ENCODE assay signal across 27 cellular contexts in the genomic region with DNA sequence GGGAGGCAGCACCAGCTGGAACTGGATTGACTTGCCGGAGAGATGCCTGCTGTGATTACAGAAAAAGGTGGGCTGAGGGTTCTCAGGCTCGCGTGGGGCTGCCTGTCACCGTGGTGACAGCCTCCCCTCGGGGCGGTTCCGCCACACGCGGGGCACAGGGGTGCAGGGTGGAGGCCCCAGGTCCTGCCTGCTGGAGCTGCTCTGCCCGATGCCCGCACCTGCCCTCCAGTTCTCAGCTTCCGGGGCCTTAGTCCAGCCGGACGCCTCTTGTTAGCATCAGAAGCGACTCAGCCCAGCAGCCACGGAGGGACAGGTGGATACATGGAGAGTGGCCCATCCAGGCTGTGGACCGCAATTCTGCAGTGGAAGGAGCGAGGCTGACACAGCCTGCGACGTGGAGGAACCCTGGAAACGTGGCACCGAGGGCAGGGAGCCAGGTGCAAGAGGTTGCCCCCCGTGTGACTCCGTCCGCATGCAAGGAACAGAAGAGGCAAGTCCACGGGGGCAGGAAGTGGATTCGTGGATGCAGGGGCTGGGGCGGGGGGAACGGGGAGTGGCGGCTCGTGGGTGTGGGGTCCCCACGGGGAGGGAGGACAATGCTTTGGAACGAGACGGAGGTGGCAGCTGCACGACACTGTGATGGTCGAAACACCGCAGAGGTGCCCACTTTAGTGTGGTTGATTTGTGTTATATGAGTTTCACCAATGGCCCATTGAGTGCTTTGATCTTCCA.
"Had no signal": no experiment of that assay in that cellular context is flagged by ENCODE, and none has a peak within 500 bp of the region (broad histone marks: within the 10 kb centered on the region; RNA-seq: fewer than 3 reads in every experiment).

No MANE protein-coding gene starts in this region.

- DNase-seq: activated B cell treated with CpG ODN at 0.5 μM for 24 hours; activated CD4-positive, alpha-beta memory T cell treated with anti-CD3 and anti-CD28 coated beads for 36 hours; activated CD4-positive, alpha-beta T cell treated with anti-CD3 and anti-CD28 coated beads for 1 hour; activated CD4-positive, alpha-beta T cell treated with anti-CD3 and anti-CD28 coated beads, Interleukin-2, amount 10 ng/mL, durations not matched to agents 24 days and 14 days; activated CD8-positive, alpha-beta memory T cell treated with anti-CD3 and anti-CD28 coated beads for 24 hours; activated gamma-delta T cell; activated naive CD4-positive, alpha-beta T cell treated with anti-CD3 and anti-CD28 coated beads for 36 hours; activated T-cell treated with anti-CD3 and anti-CD28 coated beads for 4 hours; activated T-cell treated with anti-CD3 and anti-CD28 coated beads, Interleukin-2, amount 50 U/mL, for 48 hours; cerebellar nuclear complex; NCI-H1105 treated with DMSO at 0.1 percent for 48 hours; NCI-H1436 treated with DMSO at 0.1 percent for 48 hours; NCI-H187; NCI-H2081; NCI-H2227 treated with DMSO at 0.1 percent for 48 hours; NCI-H446 treated with DMSO at 0.1 percent for 48 hours; NCI-H524 treated with DMSO at 0.1 percent for 48 hours; NCI-H748 treated with DMSO at 0.1 percent for 48 hours; OCI-M1; RPMI8226; SHP77 treated with DMSO at 0.1 percent for 48 hours; T-helper 17 cell; T-helper 9 cell had no signal

- H3K27me3 Mint-ChIP-seq: activated CD4-positive, alpha-beta T cell treated with anti-CD3 and anti-CD28 coated beads, Interleukin-2, amount 10 ng/mL, durations not matched to agents 24 days and 14 days; activated T-helper 17 cell treated with anti-CD3 and anti-CD28 coated beads, Interleukin-2, amount 50 U/mL, for 72 hours had no signal

- H3K4me3 Mint-ChIP-seq: activated B cell treated with CpG ODN at 0.5 μM for 24 hours; activated CD4-positive, alpha-beta memory T cell treated with anti-CD3 and anti-CD28 coated beads for 36 hours; activated CD4-positive, alpha-beta T cell treated with anti-CD3 and anti-CD28 coated beads, Interleukin-2, amount 10 ng/mL, durations not matched to agents 24 days and 14 days; activated naive CD4-positive, alpha-beta T cell treated with anti-CD3 and anti-CD28 coated beads for 36 hours; activated naive CD8-positive, alpha-beta T cell; activated T-helper 17 cell treated with anti-CD3 and anti-CD28 coated beads, Interleukin-2, amount 50 U/mL, for 72 hours; T-helper 17 cell had no signal

- H3K4me3 ChIP-seq: K562 had no signal

- H3K4me1 Mint-ChIP-seq: activated B cell treated with CpG ODN at 0.5 μM for 24 hours; activated CD4-positive, alpha-beta T cell treated with anti-CD3 and anti-CD28 coated beads, Interleukin-2, amount 10 ng/mL, durations not matched to agents 24 days and 14 days; activated T-helper 17 cell treated with anti-CD3 and anti-CD28 coated beads, Interleukin-2, amount 50 U/mL, for 72 hours had no signal

- H3K36me3 Mint-ChIP-seq: activated CD4-positive, alpha-beta memory T cell treated with anti-CD3 and anti-CD28 coated beads for 36 hours; activated naive CD8-positive, alpha-beta T cell; brain had no signal

- H3K9me3 Mint-ChIP-seq: activated B cell treated with CpG ODN at 0.5 μM for 24 hours; activated CD4-positive, alpha-beta memory T cell treated with anti-CD3 and anti-CD28 coated beads for 36 hours; activated CD4-positive, alpha-beta T cell treated with anti-CD3 and anti-CD28 coated beads, Interleukin-2, amount 10 ng/mL, durations not matched to agents 24 days and 14 days; activated naive CD4-positive, alpha-beta T cell treated with anti-CD3 and anti-CD28 coated beads for 36 hours; activated T-helper 17 cell treated with anti-CD3 and anti-CD28 coated beads, Interleukin-2, amount 50 U/mL, for 72 hours had no signal

- H3K27ac Mint-ChIP-seq: activated B cell treated with CpG ODN at 0.5 μM for 24 hours; activated CD4-positive, alpha-beta memory T cell treated with anti-CD3 and anti-CD28 coated beads for 36 hours; activated CD4-positive, alpha-beta T cell treated with anti-CD3 and anti-CD28 coated beads, Interleukin-2, amount 10 ng/mL, durations not matched to agents 24 days and 14 days; activated naive CD4-positive, alpha-beta T cell treated with anti-CD3 and anti-CD28 coated beads for 36 hours; activated naive CD8-positive, alpha-beta T cell; activated T-helper 17 cell treated with anti-CD3 and anti-CD28 coated beads, Interleukin-2, amount 50 U/mL, for 72 hours; T-helper 17 cell had no signal
